In the genomic region with DNA sequence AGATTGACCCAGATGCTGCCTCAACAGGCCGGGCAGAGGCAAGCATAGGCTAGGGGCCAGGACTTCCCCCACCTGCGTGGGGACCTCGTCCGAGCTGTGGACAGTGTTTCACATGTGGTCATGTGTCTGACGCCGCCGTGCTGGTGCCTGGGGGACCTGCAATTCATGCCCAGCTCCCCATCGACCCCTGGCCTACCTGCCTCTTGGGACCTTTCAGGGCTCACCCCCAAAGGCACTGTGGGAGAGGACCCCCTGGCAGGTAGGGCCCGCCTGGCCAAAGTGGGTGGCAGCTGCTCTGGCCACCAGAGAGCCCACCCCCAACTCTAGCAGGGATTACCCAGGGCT, we compare ENCODE assay signal across 9 cellular contexts. TPM values are rescaled to one million over a fixed set of nuclear protein-coding genes. Genes with fewer than 3 reads are reported as not detected.
DNase-seq lines count a peak whose midpoint lies in the region; ATAC-seq and TF ChIP-seq lines count a peak whose summit lies in the region.
"Had no signal": no experiment of that assay in that cellular context is flagged by ENCODE, and none has a peak within 500 bp of the region (broad histone marks: within the 10 kb centered on the region; RNA-seq: fewer than 3 reads in every experiment).

No MANE protein-coding gene starts in this region.

- no peak overlapping the region for H3K4me3 Mint-ChIP-seq in activated CD4-positive, alpha-beta T cell treated with anti-CD3 and anti-CD28 coated beads, Interleukin-2, amount 10 ng/mL, durations not matched to agents 24 days and 14 days

- intact Hi-C loops in activated CD4-positive, alpha-beta T cell treated with anti-CD3 and anti-CD28 coated beads, Interleukin-2, amount 10 ng/mL, durations not matched to agents 24 days and 14 days (cut with micrococcal nuclease): no loop called here

- no peak for TF ChIP-seq CTCF in VCaP (conservative IDR thresholded peaks at IDR 0.05)
- no peak for TF ChIP-seq CTCF in right atrium auricular region (IDR thresholded peaks at IDR 0.05)

- H3K36me3 Mint-ChIP-seq in activated CD4-positive, alpha-beta T cell treated with anti-CD3 and anti-CD28 coated beads, Interleukin-2, amount 10 ng/mL, durations not matched to agents 24 days and 14 days (ENCODE audit: low read depth): peaks cover 3% of the 10 kb centered on the region

- H3K9me3 Mint-ChIP-seq in activated CD4-positive, alpha-beta T cell treated with anti-CD3 and anti-CD28 coated beads, Interleukin-2, amount 10 ng/mL, durations not matched to agents 24 days and 14 days: no peaks in the 10 kb centered on the region

- peaks cover 21% of the 10 kb centered on the region for H3K4me1 Mint-ChIP-seq in activated CD4-positive, alpha-beta T cell treated with anti-CD3 and anti-CD28 coated beads, Interleukin-2, amount 10 ng/mL, durations not matched to agents 24 days and 14 days

- H3K4me3 ChIP-seq in right atrium auricular region: no peak overlapping the region
- no peak overlapping the region for H3K4me3 ChIP-seq in skin epidermis

- H3K27ac Mint-ChIP-seq in activated CD4-positive, alpha-beta T cell treated with anti-CD3 and anti-CD28 coated beads, Interleukin-2, amount 10 ng/mL, durations not matched to agents 24 days and 14 days: peak overlapping the region; percentile 17

- no peaks in the 10 kb centered on the region for H3K9me3 ChIP-seq in right atrium auricular region

- H3K27ac ChIP-seq in VCaP: peak overlapping the region; percentile 18; the same call in 1 of the 2 replicates
- peak overlapping the region; percentile 45 to 69 for H3K27ac ChIP-seq in right atrium auricular region
- peak overlapping the region in 14 of 21 experiments; percentile 3 to 71 (median 40) for H3K27ac ChIP-seq in skin epidermis

- H3K4me1 ChIP-seq in right atrium auricular region: peaks cover 0 to 83% of the 10 kb centered on the region in 2 donors

- ATAC-seq in HG03469 (IDR thresholded peaks at IDR 0.05; ENCODE audit: unreplicated experiment): no peak

- H3K27me3 Mint-ChIP-seq in activated CD4-positive, alpha-beta T cell treated with anti-CD3 and anti-CD28 coated beads, Interleukin-2, amount 10 ng/mL, durations not matched to agents 24 days and 14 days: no peaks in the 10 kb centered on the region

- H3K36me3 ChIP-seq in right atrium auricular region: peaks cover 6% of the 10 kb centered on the region

- no peak for DNase-seq in activated CD4-positive, alpha-beta T cell treated with anti-CD3 and anti-CD28 coated beads, Interleukin-2, amount 10 ng/mL, durations not matched to agents 24 days and 14 days
- no peak for DNase-seq in activated CD4-positive, alpha-beta T cell treated with anti-CD3 and anti-CD28 coated beads, Interleukin-2, amount 50 U/mL, for 1 hour
- DNase-seq in right atrium auricular region (ENCODE audit: low spot score): no peak
- DNase-seq in kidney tubule cell (ENCODE audit: low spot score): no peak
- no peak for DNase-seq in NCI-H774 (lab: John Stamatoyannopoulos, UW)
- DNase-seq: MM.1S had no signal

- H3K27me3 ChIP-seq in right atrium auricular region: no peaks in the 10 kb centered on the region

RNA-seq across cellular contexts. Expression of a gene that starts 4.4 kb away (rescaled TPM):
- 35.9 and 37.3 TPM in 2 replicates for total RNA-seq in activated CD4-positive, alpha-beta T cell treated with anti-CD3 and anti-CD28 coated beads, Interleukin-2, amount 10 ng/mL, durations not matched to agents 24 days and 14 days
- total RNA-seq in right atrium auricular region: 10 to 100 TPM; 17.2 to 18.6 TPM

RNA-seq across cellular contexts. Expression of a gene that starts 53.9 kb away (rescaled TPM):
- total RNA-seq in activated CD4-positive, alpha-beta T cell treated with anti-CD3 and anti-CD28 coated beads, Interleukin-2, amount 10 ng/mL, durations not matched to agents 24 days and 14 days: 11.4 and 12.4 TPM in 2 replicates
- 10 to 100 TPM; 10.9 to 16.4 TPM for total RNA-seq in right atrium auricular region

RNA-seq across cellular contexts. Expression of a gene that starts 58.4 kb away (rescaled TPM):
- total RNA-seq in activated CD4-positive, alpha-beta T cell treated with anti-CD3 and anti-CD28 coated beads, Interleukin-2, amount 10 ng/mL, durations not matched to agents 24 days and 14 days: 233 TPM in 2 replicates
- total RNA-seq in right atrium auricular region: 1 to 10 TPM; 4.7 to 7.4 TPM

Comparison
In these comparisons a context has a peak if more than half of its experiments do, and no peak if none do; other contexts are left out.
1. RNA of a gene that starts 58.4 kb away (total RNA-seq): 233 TPM in activated CD4-positive, alpha-beta T cell treated with anti-CD3 and anti-CD28 coated beads, Interleukin-2, amount 10 ng/mL, durations not matched to agents 24 days and 14 days; 4.7 to 7.4 TPM in right atrium auricular region; every median in the first group is over 10 times any median in the second.
2. Peak in every context shown above with its lines, with median percentiles within 50 percentile points of each other: H3K27ac ChIP-seq.